8 cellular contexts compared by ENCODE assay signal in the genomic region with DNA sequence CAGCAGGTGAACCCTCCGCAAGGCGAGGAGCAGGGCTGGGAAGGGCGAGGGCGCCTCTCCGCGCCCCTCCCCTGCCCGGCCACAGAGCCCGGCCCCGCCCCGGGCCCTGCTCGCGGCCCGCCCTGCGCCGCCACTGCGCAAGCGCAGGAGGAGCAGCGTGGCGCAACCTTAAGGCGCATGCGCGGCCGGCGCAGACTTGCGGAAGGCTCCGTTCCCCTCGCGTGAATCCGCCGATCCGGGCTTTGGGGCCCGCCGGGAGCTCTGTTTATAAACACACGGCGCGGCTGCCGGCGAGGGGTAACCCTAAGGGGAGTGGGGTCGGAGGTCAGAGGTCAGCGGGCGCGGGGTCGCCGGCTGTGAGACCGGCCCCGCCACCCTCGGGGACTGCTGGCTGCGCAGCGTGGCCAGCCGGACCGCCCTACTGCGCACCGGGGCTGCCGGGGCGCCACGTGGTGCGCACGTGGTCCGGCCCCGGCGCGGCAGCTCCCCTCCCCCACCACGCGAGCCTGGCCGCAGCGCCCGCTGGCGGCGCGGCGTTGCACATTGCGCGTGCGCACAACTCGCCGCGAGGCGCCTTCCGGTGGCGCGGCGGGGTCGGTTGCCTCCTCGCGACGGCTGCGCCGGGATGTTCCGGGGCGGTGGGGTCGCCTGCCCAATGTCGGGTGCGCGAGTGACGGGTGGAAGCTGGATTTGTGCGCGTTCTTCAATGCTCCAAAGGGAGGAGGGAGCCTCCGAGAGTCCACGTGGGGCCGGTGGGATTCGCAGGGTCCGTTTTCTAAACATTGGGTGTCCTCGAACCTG. TPM values are rescaled to one million over a fixed set of nuclear protein-coding genes. Genes with fewer than 3 reads are reported as not detected.
DNase-seq lines count a peak whose midpoint lies in the region; ATAC-seq, FAIRE-seq and TF ChIP-seq lines count a peak whose summit lies in the region.

No MANE protein-coding gene starts in this region.

- no peaks in the 10 kb centered on the region for H3K9me3 Mint-ChIP-seq in activated T-helper 2 cell treated with anti-CD3 and anti-CD28 coated beads, Interferon-gamma antibody, Interleukin-2, Interleukin-4, amounts not matched to agents 10 μg/mL and 5 μg/mL and 100 μg/mL, durations not matched to agents 14 hours and 24 hours and 36 hours
- peaks cover 3% of the 10 kb centered on the region for H3K9me3 Mint-ChIP-seq in neural progenitor cell

- peaks cover 3% of the 10 kb centered on the region for H3K36me3 Mint-ChIP-seq in activated T-helper 2 cell treated with anti-CD3 and anti-CD28 coated beads, Interferon-gamma antibody, Interleukin-2, Interleukin-4, amounts not matched to agents 10 μg/mL and 5 μg/mL and 100 μg/mL, durations not matched to agents 14 hours and 24 hours and 36 hours (ENCODE audit: low read depth)
- no peaks in the 10 kb centered on the region for H3K36me3 Mint-ChIP-seq in neural progenitor cell

- peak overlapping the region; percentile 94 for H3K27ac Mint-ChIP-seq in activated T-helper 2 cell treated with anti-CD3 and anti-CD28 coated beads, Interferon-gamma antibody, Interleukin-2, Interleukin-4, amounts not matched to agents 10 μg/mL and 5 μg/mL and 100 μg/mL, durations not matched to agents 14 hours and 24 hours and 36 hours
- H3K27ac Mint-ChIP-seq in neural progenitor cell: peak overlapping the region; percentile 93

- peak overlapping the region; percentile 92 for H3K4me3 Mint-ChIP-seq in activated T-helper 2 cell treated with anti-CD3 and anti-CD28 coated beads, Interferon-gamma antibody, Interleukin-2, Interleukin-4, amounts not matched to agents 10 μg/mL and 5 μg/mL and 100 μg/mL, durations not matched to agents 14 hours and 24 hours and 36 hours (ENCODE audit: low read depth)
- peak overlapping the region; percentile 87 for H3K4me3 Mint-ChIP-seq in neural progenitor cell

- no peaks in the 10 kb centered on the region for H3K36me3 ChIP-seq in neural progenitor cell

- H3F3A ChIP-seq in neural progenitor cell (ENCODE audit: low read depth): peaks cover 8% of the 10 kb centered on the region

- H3K9ac ChIP-seq in neural progenitor cell: no peak overlapping the region

- no peak for FAIRE-seq in RCC 7860 (lab: Jason Lieb, UNC)

- H3K27me3 Mint-ChIP-seq in activated T-helper 2 cell treated with anti-CD3 and anti-CD28 coated beads, Interferon-gamma antibody, Interleukin-2, Interleukin-4, amounts not matched to agents 10 μg/mL and 5 μg/mL and 100 μg/mL, durations not matched to agents 14 hours and 24 hours and 36 hours (ENCODE audit: low read depth): no peaks in the 10 kb centered on the region
- peaks cover 10% of the 10 kb centered on the region for H3K27me3 Mint-ChIP-seq in neural progenitor cell (ENCODE audit: insufficient read depth, low read depth)

- H3K4me2 ChIP-seq in neural progenitor cell: peak overlapping the region; percentile 59

- H3K4me1 ChIP-seq in neural progenitor cell: no peaks in the 10 kb centered on the region

- no peaks in the 10 kb centered on the region for H4K20me1 ChIP-seq in neural progenitor cell (ENCODE audit: low read depth)

- H2AFZ ChIP-seq in neural progenitor cell (replicated peaks): peak overlapping the region; percentile 38

- H3K4me1 Mint-ChIP-seq in activated T-helper 2 cell treated with anti-CD3 and anti-CD28 coated beads, Interferon-gamma antibody, Interleukin-2, Interleukin-4, amounts not matched to agents 10 μg/mL and 5 μg/mL and 100 μg/mL, durations not matched to agents 14 hours and 24 hours and 36 hours (ENCODE audit: low read depth): peaks cover 12% of the 10 kb centered on the region
- H3K4me1 Mint-ChIP-seq in neural progenitor cell: peaks cover 14% of the 10 kb centered on the region

- no peaks in the 10 kb centered on the region for H3K79me2 ChIP-seq in neural progenitor cell (ENCODE audit: low read depth)

- intact Hi-C loops in activated T-helper 2 cell treated with anti-CD3 and anti-CD28 coated beads, Interferon-gamma antibody, Interleukin-2, Interleukin-4, amounts not matched to agents 10 μg/mL and 5 μg/mL and 100 μg/mL, durations not matched to agents 14 hours and 24 hours and 36 hours (cut with micrococcal nuclease): loop anchor here (1.0 to 5.0 kb wide), 4 partner anchors 42 to 330 kb away; a partner anchor contains a TSS

- H3K27me3 ChIP-seq in neural progenitor cell: peaks cover 46% of the 10 kb centered on the region

- DNase-seq in EH (ENCODE audit: low read depth) (peak; percentile 92), KG1 (lab: John Stamatoyannopoulos, UW) (peak; percentile 96), RCC 7860 (ENCODE audit: low spot score) (peak; percentile 85), fibroblast of the aortic adventitia (ENCODE audit: low read depth) (peak; percentile 95), neural progenitor cell (ENCODE audit: low spot score) (peak; percentile 98), stromal cell of bone marrow (ENCODE audit: low read depth) (peak; percentile 74)
- DNase-seq in activated T-helper 2 cell treated with anti-CD3 and anti-CD28 coated beads, Interferon-gamma antibody, Interleukin-2, Interleukin-4, amounts not matched to agents 10 μg/mL and 5 μg/mL and 100 μg/mL, durations not matched to agents 14 hours and 24 hours and 36 hours (ENCODE audit: low spot score): peak; percentile 95

- H3K4me3 ChIP-seq in fibroblast of the aortic adventitia (ENCODE audit: low read depth, low read length) (peak overlapping the region; percentile 79), neural progenitor cell (peak overlapping the region; percentile 36)

- TF ChIP-seq CTCF in fibroblast of the aortic adventitia (IDR thresholded peaks at IDR 0.05; ENCODE audit: insufficient read depth, low read length) (peak; percentile 35), neural progenitor cell (IDR thresholded peaks at IDR 0.05) (peak; percentile 53)

- H3K9me3 ChIP-seq in neural progenitor cell (ENCODE audit: low read depth): no peaks in the 10 kb centered on the region

- ATAC-seq in GM21737 (IDR thresholded peaks at IDR 0.05; ENCODE audit: unreplicated experiment): peak; percentile 80

- H3K27ac ChIP-seq in neural progenitor cell: no peak overlapping the region

RNA-seq across cellular contexts. Expression of a gene that starts 40.2 kb away (rescaled TPM):
- total RNA-seq in activated T-helper 2 cell treated with anti-CD3 and anti-CD28 coated beads, Interferon-gamma antibody, Interleukin-2, Interleukin-4, amounts not matched to agents 10 μg/mL and 5 μg/mL and 100 μg/mL, durations not matched to agents 14 hours and 24 hours and 36 hours: 35.6 TPM in 2 replicates
- total RNA-seq in fibroblast of the aortic adventitia (ENCODE audit: low replicate concordance) (27.8 and 29.1 TPM in 2 replicates), neural progenitor cell (ENCODE audit: low replicate concordance) (11.1 and 22.4 TPM in 2 replicates)
